25 cellular contexts compared by ENCODE assay signal in the genomic region with DNA sequence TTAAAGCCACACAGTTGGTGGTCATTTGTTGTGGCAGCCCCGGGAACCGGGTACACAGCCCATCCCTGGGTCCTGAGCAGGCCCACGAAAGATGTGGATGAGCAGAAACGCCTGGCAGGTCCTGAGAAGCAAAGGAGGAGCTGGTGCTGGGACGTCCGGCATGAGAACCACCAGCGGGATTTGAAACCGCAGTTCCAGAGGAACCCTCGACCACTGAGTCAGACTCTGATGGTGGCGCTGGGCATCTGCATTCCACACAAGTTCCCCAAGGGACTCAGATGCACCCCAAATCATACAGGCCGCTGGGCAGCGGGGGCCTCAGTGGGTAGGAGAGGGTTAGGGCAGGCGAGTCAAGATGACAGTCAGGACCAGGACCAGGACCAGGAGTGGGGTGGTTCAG.
"Had no signal": no experiment of that assay in that cellular context is flagged by ENCODE, and none has a peak within 500 bp of the region (broad histone marks: within the 10 kb centered on the region; RNA-seq: fewer than 3 reads in every experiment).

No MANE protein-coding gene starts in this region.

- H3K27me3 ChIP-seq: neutrophil, ovary, right atrium auricular region, right lobe of liver, stomach, testis, thyroid gland, transverse colon, upper lobe of left lung, vagina had no signal

- H3K36me3 Mint-ChIP-seq: memory B cell; naive thymus-derived CD8-positive, alpha-beta T cell; stimulated activated naive B cell treated with anti-CD40 and anti-IgM and Interleukin-4, amounts not matched to agents 10 μg/mL and 1 μg/mL and 100 μg/mL, for 72 hours had no signal

- H3K4me1 ChIP-seq: left ventricle myocardium inferior, right atrium auricular region, right lobe of liver, stomach, testis, thyroid gland, transverse colon, upper lobe of left lung had no signal

- H3K27me3 Mint-ChIP-seq: progenitor cell of endocrine pancreas had no signal

- ATAC-seq: naive thymus-derived CD8-positive, alpha-beta T cell; right lobe of liver; stimulated activated naive B cell treated with anti-CD40 and anti-IgM and Interleukin-4, amounts not matched to agents 10 μg/mL and 1 μg/mL and 100 μg/mL, for 72 hours; stimulated activated naive CD8-positive, alpha-beta T cell treated with anti-CD3 and anti-CD28 coated beads, Interleukin-15, Interleukin-2, amounts not matched to agents 100 U/mL and 50 U/mL, for 24 hours had no signal

- H3K9me3 ChIP-seq: left ventricle myocardium inferior, neutrophil, ovary, right atrium auricular region, right lobe of liver, stomach, testis, thyroid gland, transverse colon, upper lobe of left lung, vagina had no signal

- H3K27ac Mint-ChIP-seq: memory B cell; nephron; progenitor cell of endocrine pancreas; stimulated activated naive B cell treated with anti-CD40 and anti-IgM and Interleukin-4, amounts not matched to agents 10 μg/mL and 1 μg/mL and 100 μg/mL, for 72 hours had no signal

- H3K4me1 Mint-ChIP-seq: memory B cell; naive thymus-derived CD8-positive, alpha-beta T cell; stimulated activated naive B cell treated with anti-CD40 and anti-IgM and Interleukin-4, amounts not matched to agents 10 μg/mL and 1 μg/mL and 100 μg/mL, for 72 hours had no signal

- DNase-seq: hippocampal formation; left ventricle myocardium inferior; naive thymus-derived CD8-positive, alpha-beta T cell; occipital lobe; ovary; right lobe of liver; stimulated activated CD4-positive, alpha-beta T cell treated with anti-CD3 and anti-CD28 coated beads, Interleukin-12 subunit alpha, Interleukin-12 subunit beta, amount 100 ng/mL, for 4 hours; stimulated activated CD4-positive, alpha-beta T cell treated with anti-CD3 and anti-CD28 coated beads, Interleukin-15, amount 100 ng/mL, for 24 hours; stimulated activated CD4-positive, alpha-beta T cell treated with anti-CD3 and anti-CD28 coated beads, Interleukin-2, amount 100 ng/mL, for 24 hours; stimulated activated CD4-positive, alpha-beta T cell treated with anti-CD3 and anti-CD28 coated beads, Interleukin-4, amount 100 ng/mL, for 1 hour; stimulated activated naive B cell treated with anti-CD40 and anti-IgM and Interleukin-4, amounts not matched to agents 10 μg/mL and 1 μg/mL and 100 μg/mL, for 72 hours; stimulated activated naive CD8-positive, alpha-beta T cell treated with anti-CD3 and anti-CD28 coated beads, Interleukin-15, Interleukin-2, amounts not matched to agents 100 U/mL and 50 U/mL, for 24 hours; stomach; testis; thyroid gland; transverse colon; upper lobe of left lung had no signal

- H3K4me2 ChIP-seq: smooth muscle cell had no signal

- H3K4me3 ChIP-seq: left ventricle myocardium inferior, ovary, right atrium auricular region, right lobe of liver, smooth muscle cell, stomach, testis, thyroid gland, transverse colon, upper lobe of left lung, vagina had no signal

- H3K27ac ChIP-seq: left ventricle myocardium inferior, neutrophil, ovary, right atrium auricular region, right lobe of liver, stomach, testis, thyroid gland, transverse colon, upper lobe of left lung, vagina had no signal

- H3K4me3 Mint-ChIP-seq: memory B cell; nephron; neural crest cell; stimulated activated naive B cell treated with anti-CD40 and anti-IgM and Interleukin-4, amounts not matched to agents 10 μg/mL and 1 μg/mL and 100 μg/mL, for 72 hours had no signal

- H3K9me3 Mint-ChIP-seq: memory B cell; stimulated activated naive B cell treated with anti-CD40 and anti-IgM and Interleukin-4, amounts not matched to agents 10 μg/mL and 1 μg/mL and 100 μg/mL, for 72 hours had no signal

- H3K36me3 ChIP-seq: left ventricle myocardium inferior, neutrophil, ovary, right atrium auricular region, right lobe of liver, thyroid gland, transverse colon, upper lobe of left lung, vagina had no signal
